ENCODE assay signal across 11 cellular contexts in the genomic region with DNA sequence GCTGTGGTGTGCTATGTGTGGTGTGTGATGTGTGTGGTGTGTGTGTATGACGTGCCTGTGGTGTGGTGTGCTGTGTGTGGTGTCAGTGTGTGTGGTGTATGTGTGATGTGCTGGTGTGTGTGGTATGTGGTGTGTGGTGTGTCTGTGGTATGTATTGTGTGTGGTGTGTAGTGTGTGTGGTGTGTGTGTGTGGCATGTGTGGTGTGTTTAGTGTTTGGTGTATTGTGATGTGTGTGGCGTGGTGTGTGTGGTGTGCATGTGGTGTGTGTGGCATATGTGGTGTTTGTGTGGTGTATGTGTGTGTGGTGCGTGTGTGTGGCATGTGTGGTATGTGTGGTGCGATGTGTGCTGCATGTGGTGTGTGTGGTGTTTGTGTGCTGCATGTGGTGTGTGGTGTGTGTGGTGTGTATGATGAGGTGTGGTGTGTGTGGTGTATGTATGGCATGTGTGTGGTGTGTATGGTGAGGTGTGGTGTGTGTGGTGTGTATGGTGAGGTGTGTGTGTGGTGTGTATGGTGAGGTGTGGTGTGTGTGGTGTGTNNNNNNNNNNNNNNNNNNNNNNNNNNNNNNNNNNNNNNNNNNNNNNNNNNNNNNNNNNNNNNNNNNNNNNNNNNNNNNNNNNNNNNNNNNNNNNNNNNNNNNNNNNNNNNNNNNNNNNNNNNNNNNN. TPM values are rescaled to one million over a fixed set of nuclear protein-coding genes. Genes with fewer than 3 reads are reported as not detected.
A peak's percentile ranks its signal among the peaks of the same experiment; 100 is the strongest.
DNase-seq lines count a peak whose midpoint lies in the region; ATAC-seq, FAIRE-seq and TF ChIP-seq lines count a peak whose summit lies in the region.
"Had no signal": no experiment of that assay in that cellular context is flagged by ENCODE, and none has a peak within 500 bp of the region (broad histone marks: within the 10 kb centered on the region; RNA-seq: fewer than 3 reads in every experiment).

No MANE protein-coding gene starts in this region.

- CTCF ChIA-PET in H1 (lab: Charles Lee; ENCODE audit: partially characterized antibody) = interaction anchor here (1.0 kb wide), 1 partner anchor 11 kb away, joined by 5 read pairs; no protein-coding TSS in a partner anchor

- 0 out of 2 replicates have a peak, but pooled peaks cover 2% of the 10 kb centered on the region for H3K79me1 ChIP-seq in H1 (ENCODE audit: low read depth, low read length)

- H2BK15ac ChIP-seq in H1 (ENCODE audit: low read length) = peak overlapping the region; percentile 5; the same call in 1 of the 2 replicates

- no peak for TF ChIP-seq POLR2A in H1 (IDR thresholded peaks at IDR 0.05; ENCODE audit: control extremely low read depth in 1 of 2, low read depth in 2 of 2, low read length in 2 of 2)

- peaks cover 0 to 1% (median 0%) of the 10 kb centered on the region in 7 donors for H3K9me3 Mint-ChIP-seq in naive B cell

- H3K79me2 ChIP-seq in KMS-11 (ENCODE audit: insufficient read depth, low read depth) = no peaks in the 10 kb centered on the region
- H3K79me2 ChIP-seq in H1 (ENCODE audit: control insufficient read depth in 1 of 2, insufficient read depth in 2 of 2, low read length in 2 of 2) = no peaks in the 10 kb centered on the region

- no peak overlapping the region for H3K4me3 ChIP-seq in BLaER1 treated with 17β-estradiol and CSF1 and Interleukin-3, amounts not matched to agents 10 nM and 100 nM
- H3K4me3 ChIP-seq in KMS-11 (IDR thresholded peaks at IDR 0.05; ENCODE audit: insufficient read depth, low read depth, low read length) (no peak overlapping the region), H1 (ENCODE audit: extremely low read depth in 1 of 4, insufficient read depth in 2 of 4, low read depth in 3 of 4, low read length in 4 of 4) (no peak overlapping the region)

- TF ChIP-seq CTCF in KMS-11 (conservative IDR thresholded peaks at IDR 0.05; ENCODE audit: low read depth, low read length) (no peak), H1 (IDR thresholded peaks at IDR 0.05; ENCODE audit: control extremely low read depth in 1 of 3, insufficient read depth in 1 of 3, low read depth in 1 of 3, low read length in 3 of 3) (no peak)

- peaks cover 41 to 76% (median 67%) of the 10 kb centered on the region in 10 experiments for H3K4me1 ChIP-seq in BLaER1 treated with 17β-estradiol and CSF1 and Interleukin-3, amounts not matched to agents 10 nM and 100 nM
- H3K4me1 ChIP-seq in KMS-11 (ENCODE audit: low read depth, poor library complexity, severe bottlenecking) (peaks cover 30% of the 10 kb centered on the region), H1 (replicated peaks in 1 of 4; ENCODE audit: control insufficient read depth in 3 of 4, insufficient read depth in 4 of 4, low read length in 3 of 4) (no peaks in the 10 kb centered on the region)

- peak overlapping the region in 4 of 6 donors; percentile 35 to 94 (median 81) for H3K27ac Mint-ChIP-seq in naive B cell

- peak overlapping the region; percentile 62; the same call in 1 of the 2 replicates for H4K8ac ChIP-seq in H1 (ENCODE audit: extremely low read depth, insufficient read depth, low read length)

- H3K56ac ChIP-seq in H1 (replicated peaks; ENCODE audit: insufficient read length, low read depth, low read length) = peak overlapping the region; percentile 100

- DNase-seq in H1 (ENCODE audit: low read depth in 1 of 2, low spot score in 2 of 2) (no peak), naive B cell (no peak), GM03348 (ENCODE audit: low spot score) (no peak), HPDE6-E6E7 (ENCODE audit: extremely low spot score) (no peak), DMS53 treated with DMSO at 0.1 percent for 48 hours (lab: John Stamatoyannopoulos, UW; ENCODE audit: unreplicated experiment) (no peak)
- DNase-seq: RPMI8226 had no signal

- H2BK120ac ChIP-seq in H1 (replicated peaks; ENCODE audit: low read depth, low read length) = peak overlapping the region; percentile 87

- no peak for ATAC-seq in naive B cell (ENCODE audit: low read depth in 2 of 2)
- ATAC-seq in GM21737 (IDR thresholded peaks at IDR 0.05; ENCODE audit: unreplicated experiment) = no peak

- H3K27ac ChIP-seq in BLaER1 treated with 17β-estradiol and CSF1 and Interleukin-3, amounts not matched to agents 10 nM and 100 nM = peak overlapping the region in 8 of 11 experiments; percentile 2 to 63 (median 40); a peak in 13 of 22 replicates
- H3K27ac ChIP-seq in KMS-11 (no peak overlapping the region), H1 (ENCODE audit: low read depth, low read length) (no peak overlapping the region)

- no peak overlapping the region for H2BK20ac ChIP-seq in H1 (ENCODE audit: low read length)

- H3K36me3 Mint-ChIP-seq in naive B cell = no peaks in the 10 kb centered on the region
- H3K36me3 Mint-ChIP-seq: CD14-positive monocyte had no signal

- H3K4me3 Mint-ChIP-seq in naive B cell = no peak overlapping the region

- H3K4me1 Mint-ChIP-seq in naive B cell = peaks cover 15 to 29% (median 17%) of the 10 kb centered on the region in 3 donors

- no peak overlapping the region for H3K14ac ChIP-seq in H1 (ENCODE audit: insufficient read length)

- no peaks in the 10 kb centered on the region for H3K36me3 ChIP-seq in BLaER1 treated with 17β-estradiol and CSF1 and Interleukin-3, amounts not matched to agents 10 nM and 100 nM
- no peaks in the 10 kb centered on the region for H3K36me3 ChIP-seq in KMS-11 (ENCODE audit: insufficient read depth)
- no peaks in the 10 kb centered on the region; a peak in 2 of 8 replicates for H3K36me3 ChIP-seq in H1 (ENCODE audit: control insufficient read depth in 2 of 4, insufficient read depth in 4 of 4, low read length in 3 of 4)

- H2AFZ ChIP-seq in KMS-11 (ENCODE audit: low read depth) (no peak overlapping the region), H1 (ENCODE audit: low read length) (no peak overlapping the region)

- peak overlapping the region in 6 of 11 experiments; percentile 56 to 89 (median 82); a peak in 6 of 22 replicates for H3K4me2 ChIP-seq in BLaER1 treated with 17β-estradiol and CSF1 and Interleukin-3, amounts not matched to agents 10 nM and 100 nM
- H3K4me2 ChIP-seq in KMS-11 = peak overlapping the region; percentile 56; the same call in 1 of the 2 replicates
- H3K4me2 ChIP-seq in H1 (ENCODE audit: insufficient read depth in 1 of 2, low read depth in 2 of 2, low read length in 2 of 2) = no peak overlapping the region

- H3K23me2 ChIP-seq in H1 (ENCODE audit: low read depth, low read length) = peaks cover 7% of the 10 kb centered on the region; the same call in 1 of the 2 replicates

- TF ChIP-seq EP300 in H1 (IDR thresholded peaks at IDR 0.05; ENCODE audit: borderline replicate concordance in 1 of 2, low read depth in 2 of 2, low read length in 2 of 2) = no peak

- no peak for FAIRE-seq in H1 (lab: Jason Lieb, UNC)

- peak overlapping the region; percentile 0; the same call in 1 of the 2 replicates for H2BK5ac ChIP-seq in H1 (ENCODE audit: low read depth, low read length)

- H3K23ac ChIP-seq in H1 (ENCODE audit: insufficient read length) = no peak overlapping the region

- H3K18ac ChIP-seq in H1 (ENCODE audit: extremely low read depth, low read length) = no peak overlapping the region

- TF ChIP-seq RAD21 in H1 (IDR thresholded peaks at IDR 0.05 in 1 of 2, conservative IDR thresholded peaks at IDR 0.05 in 1 of 2; ENCODE audit: low read depth in 2 of 2, low read length in 2 of 2) = no peak

- no peak overlapping the region for H3K9ac ChIP-seq in BLaER1 treated with 17β-estradiol and CSF1 and Interleukin-3, amounts not matched to agents 10 nM and 100 nM
- H3K9ac ChIP-seq in KMS-11 (no peak overlapping the region), H1 (replicated peaks in 1 of 4; ENCODE audit: extremely low read depth in 1 of 4, low read depth in 3 of 4, low read length in 3 of 4) (no peak overlapping the region)

- H4K91ac ChIP-seq in H1 (replicated peaks; ENCODE audit: insufficient read length, low read length) = peak overlapping the region; percentile 97

- WGBS in H1 (ENCODE audit: extremely low coverage in 1 of 2, insufficient coverage in 1 of 2, insufficient read length in 1 of 2, insufficient replicate concordance in 2 of 2, low coverage in 1 of 2, low lambda C conversion rate in 2 of 2, missing lambda C conversion rate in 1 of 2), 2 experiments = 88% methylated on average over 4 of the region's 4 CpGs; no CpG with 5 or more reads in 1 of the 2 experiments

- peak overlapping the region; percentile 68; the same call in 1 of the 2 replicates for H2AK5ac ChIP-seq in H1 (ENCODE audit: low read depth, low read length)

- no peak overlapping the region for H4K5ac ChIP-seq in H1 (ENCODE audit: insufficient read length, low read depth, low read length)

- peak overlapping the region; percentile 13; the same call in 1 of the 2 replicates for H2BK12ac ChIP-seq in H1 (ENCODE audit: low read depth, low read length)

- peaks cover 0 to 12% (median 0%) of the 10 kb centered on the region in 11 experiments; a peak in 3 of 22 replicates for H3K27me3 ChIP-seq in BLaER1 treated with 17β-estradiol and CSF1 and Interleukin-3, amounts not matched to agents 10 nM and 100 nM
- peaks cover 8% of the 10 kb centered on the region; the same call in 1 of the 2 replicates for H3K27me3 ChIP-seq in KMS-11 (ENCODE audit: insufficient read depth, low read depth)
- H3K27me3 ChIP-seq in H1 (replicated peaks in 1 of 4; ENCODE audit: control insufficient read depth in 3 of 4, extremely low read depth in 1 of 4, insufficient read depth in 3 of 4, low read length in 3 of 4) = peaks cover 0 to under 1% (median 0%) of the 10 kb centered on the region in 4 experiments; a peak in 1 of 7 replicates

- H3K27me3 Mint-ChIP-seq in naive B cell = peaks cover 14 to 45% (median 35%) of the 10 kb centered on the region in 3 donors

- POLR2A ChIA-PET in H1 (lab: Charles Lee; ENCODE audit: partially characterized antibody) = no interaction called here

- H3K4ac ChIP-seq in H1 (replicated peaks; ENCODE audit: insufficient read length, low read depth, low read length) = peak overlapping the region; percentile 81

- no peaks in the 10 kb centered on the region for H3K9me3 ChIP-seq in BLaER1 treated with 17β-estradiol and CSF1 and Interleukin-3, amounts not matched to agents 10 nM and 100 nM (replicated peaks in 1 of 11)
- H3K9me3 ChIP-seq in H1 (ENCODE audit: insufficient read depth in 2 of 2, low read depth in 1 of 2, low read length in 1 of 2) = no peaks in the 10 kb centered on the region

- no peaks in the 10 kb centered on the region for H4K20me1 ChIP-seq in BLaER1 treated with 17β-estradiol and CSF1 and Interleukin-3, amounts not matched to agents 10 nM and 100 nM
- no peaks in the 10 kb centered on the region for H4K20me1 ChIP-seq in KMS-11 (ENCODE audit: insufficient read depth)
- H4K20me1 ChIP-seq in H1 (replicated peaks in 1 of 2; ENCODE audit: control insufficient read depth in 1 of 2, insufficient read depth in 2 of 2, low read length in 2 of 2) = peaks cover 0 to 7% of the 10 kb centered on the region in 2 experiments

RNA-seq across cellular contexts. Expression of a gene that starts 18.3 kb away (rescaled TPM):
- 159 and 179 TPM in 2 replicates for total RNA-seq in H1 (2021; fragmentation: NEBNext Ultra II Directional; extraction: Animal tissue kit (Norgen Biotek cat#: 25700))
- not detected in 2 replicates for polyA plus RNA-seq in H1 (2011; rRNA removed)
- not detected for polyA plus RNA-seq in H1 (2011; cell fraction: cytosol; rRNA removed)
- not detected for polyA plus RNA-seq in H1 (2011; cell fraction: nucleus; rRNA removed)
- polyA plus RNA-seq in H1 (2012, experiment 1 of 2) = not detected in 4 replicates
- polyA plus RNA-seq in H1 (2012, experiment 2 of 2) = not detected
- polyA plus RNA-seq in H1 (2013, experiment 1 of 2) = not detected
- not detected for polyA plus RNA-seq in H1 (2013, experiment 2 of 2)
- polyA minus RNA-seq in H1 (2011; rRNA and poly(A)+ RNA removed) = under 0.01 TPM in 2 replicates
- 3,004 TPM for polyA minus RNA-seq in H1 (2011; cell fraction: cytosol; rRNA and poly(A)+ RNA removed)
- polyA minus RNA-seq in H1 (2011; cell fraction: nucleus; rRNA and poly(A)+ RNA removed) = under 0.01 TPM
- polyA plus RNA-seq in naive B cell (ENCODE audit: low read depth in 6 of 6) = not detected
- total RNA-seq: urinary bladder had no signal
- polyA plus RNA-seq: CD14-positive monocyte, urinary bladder had no signal

RNA-seq across cellular contexts. Expression of a gene that starts 46.8 kb away (rescaled TPM):
- total RNA-seq in H1 (2021; fragmentation: NEBNext Ultra II Directional; extraction: Animal tissue kit (Norgen Biotek cat#: 25700)) = 68.1 and 69.7 TPM in 2 replicates
- polyA plus RNA-seq in H1 (2011; rRNA removed) = 38.4 and 60.6 TPM in 2 replicates
- 56.9 TPM for polyA plus RNA-seq in H1 (2011; cell fraction: cytosol; rRNA removed)
- 76.4 TPM for polyA plus RNA-seq in H1 (2011; cell fraction: nucleus; rRNA removed)
- 42.0 to 58.2 TPM (median 56.5 TPM) in 4 replicates for polyA plus RNA-seq in H1 (2012, experiment 1 of 2)
- 44.3 TPM for polyA plus RNA-seq in H1 (2012, experiment 2 of 2)
- 35.2 TPM for polyA plus RNA-seq in H1 (2013, experiment 1 of 2)
- polyA plus RNA-seq in H1 (2013, experiment 2 of 2) = 36.8 TPM
- 22.2 and 24.4 TPM in 2 replicates for polyA minus RNA-seq in H1 (2011; rRNA and poly(A)+ RNA removed)
- 25.7 TPM for polyA minus RNA-seq in H1 (2011; cell fraction: cytosol; rRNA and poly(A)+ RNA removed)
- polyA minus RNA-seq in H1 (2011; cell fraction: nucleus; rRNA and poly(A)+ RNA removed) = 26.3 TPM
- 10 to 100 TPM in 5 of 6 donors, 1 to 10 TPM in 1; 5.1 to 20.2 (median 12.3) TPM for polyA plus RNA-seq in naive B cell (ENCODE audit: low read depth in 6 of 6)

Comparison
In these comparisons a context has a peak if more than half of its experiments do, and no peak if none do; other contexts are left out.
1. H3K27ac ChIP-seq: peak in BLaER1 treated with 17β-estradiol and CSF1 and Interleukin-3, amounts not matched to agents 10 nM and 100 nM (8 of 11); none in KMS-11 (single experiment) and H1 (single experiment).
2. H3K4me2 ChIP-seq: peak in BLaER1 treated with 17β-estradiol and CSF1 and Interleukin-3, amounts not matched to agents 10 nM and 100 nM (6 of 11) and KMS-11 (single experiment); none in H1 (0 of 2).